1 cellular context compared by ENCODE assay signal in genomic region chr11:8068605-8069221, GRCh38.
TF ChIP-seq lines count a peak whose summit lies in the region.

No MANE protein-coding gene starts in this region.

TF ChIP-seq in SK-N-SH, 30 proteins besides CTCF, POLR2A, EP300 and RAD21 (continued from another document):
- peak; percentile 41; the same call in 1 of the 2 replicates for TF ChIP-seq ZBTB33 (IDR thresholded peaks at IDR 0.05; ENCODE audit: borderline replicate concordance, low read depth)
- no peak for TF ChIP-seq SIN3A (IDR thresholded peaks at IDR 0.05; ENCODE audit: borderline replicate concordance, low read depth, low read length)
- TF ChIP-seq SMC3 (IDR thresholded peaks at IDR 0.05; ENCODE audit: low read depth, low read length) = no peak
- TF ChIP-seq FOXM1 (IDR thresholded peaks at IDR 0.05; ENCODE audit: low read depth) = peak; percentile 52; the same call in 1 of the 2 replicates
- TF ChIP-seq EZH2phosphoT487 (IDR thresholded peaks at IDR 0.05; ENCODE audit: borderline replicate concordance, low read depth) = no peak
- TF ChIP-seq USF1 (IDR thresholded peaks at IDR 0.05; ENCODE audit: borderline replicate concordance, low read depth) = 0 out of 2 replicates have a peak, but pooled peaks have one; percentile 26
- peak; percentile 65 for TF ChIP-seq JUND (IDR thresholded peaks at IDR 0.05)
- TF ChIP-seq USF2 (IDR thresholded peaks at IDR 0.05; ENCODE audit: borderline replicate concordance, low read depth, low read length) = no peak
- peak; percentile 88 for TF ChIP-seq TCF12 (IDR thresholded peaks at IDR 0.05)
- no peak for TF ChIP-seq MEF2A (IDR thresholded peaks at IDR 0.05; ENCODE audit: borderline replicate concordance, low read depth)
- TF ChIP-seq NFIC (IDR thresholded peaks at IDR 0.05; ENCODE audit: borderline replicate concordance) = peak; percentile 96
- peak; percentile 71 for TF ChIP-seq GATA2 (CRISPR knock-in tag; IDR thresholded peaks at IDR 0.05)
- peak; percentile 66 for TF ChIP-seq CHD2 (IDR thresholded peaks at IDR 0.05; ENCODE audit: low read length, partially characterized antibody)
- no peak for TF ChIP-seq IRF3 (IDR thresholded peaks at IDR 0.05; ENCODE audit: low read depth, low read length)
- no peak for TF ChIP-seq ELF1 (IDR thresholded peaks at IDR 0.05)
- no peak for TF ChIP-seq MXI1 (IDR thresholded peaks at IDR 0.05; ENCODE audit: low read depth, low read length)
